ENCODE assay signal across 14 cellular contexts in the genomic region with DNA sequence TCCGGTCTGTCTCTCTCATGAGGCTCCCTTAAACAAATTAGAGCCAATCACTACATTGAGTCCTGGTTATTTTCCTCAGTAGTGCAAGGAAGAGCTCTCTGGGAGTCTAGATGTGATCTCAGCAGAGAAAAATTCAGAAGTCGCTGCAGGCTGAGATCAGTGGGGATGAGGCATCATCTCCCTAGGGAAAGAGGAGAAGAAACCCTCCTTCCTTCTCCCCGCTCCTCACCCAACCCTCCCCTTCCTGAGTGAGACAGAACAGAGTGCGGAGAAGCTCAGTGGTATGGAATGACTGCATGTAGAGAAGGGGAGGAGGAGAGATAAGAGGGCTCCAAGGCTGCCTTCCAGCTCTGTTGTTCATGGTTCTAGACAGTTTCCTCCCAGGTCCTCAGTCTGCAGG.
DNase-seq lines count a peak whose midpoint lies in the region; ATAC-seq and TF ChIP-seq lines count a peak whose summit lies in the region.
"Had no signal": no experiment of that assay in that cellular context is flagged by ENCODE, and none has a peak within 500 bp of the region (broad histone marks: within the 10 kb centered on the region; RNA-seq: fewer than 3 reads in every experiment).

No MANE protein-coding gene starts in this region.

- in situ Hi-C loops in brain microvascular endothelial cell (cut with HindIII; ENCODE audit: low pct_ligation_motif_present, low sequenced_read_pairs), result no loop called here

- H3K4me3 ChIP-seq in brain microvascular endothelial cell (ENCODE audit: low read depth, low read length) (no peak overlapping the region), kidney epithelial cell (ENCODE audit: low read depth, low read length) (no peak overlapping the region)
- H3K4me3 ChIP-seq: dorsolateral prefrontal cortex, ovary had no signal

- TF ChIP-seq CTCF in brain microvascular endothelial cell (IDR thresholded peaks at IDR 0.05; ENCODE audit: low read depth, low read length, missing control alignments), result no peak
- no peak for TF ChIP-seq CTCF in kidney epithelial cell (IDR thresholded peaks at IDR 0.05; ENCODE audit: insufficient read depth, low read length, poor library complexity, severe bottlenecking)

- H3K27ac ChIP-seq in brain microvascular endothelial cell, result peak overlapping the region; percentile 86
- H3K27ac ChIP-seq: dorsolateral prefrontal cortex, ovary had no signal

- H3K36me3 ChIP-seq in brain microvascular endothelial cell (replicated peaks) (peaks cover 61% of the 10 kb centered on the region), kidney epithelial cell (ENCODE audit: control insufficient read depth, insufficient read depth, low read length) (no peaks in the 10 kb centered on the region)
- H3K36me3 ChIP-seq: ovary had no signal

- no peak for ATAC-seq in HG03442 (IDR thresholded peaks at IDR 0.05; ENCODE audit: unreplicated experiment)
- ATAC-seq: CD8-positive, alpha-beta T cell had no signal

- no peaks in the 10 kb centered on the region for H3K27me3 ChIP-seq in brain microvascular endothelial cell (replicated peaks)
- no peaks in the 10 kb centered on the region for H3K27me3 ChIP-seq in kidney epithelial cell (ENCODE audit: control insufficient read depth, insufficient read depth, low read length)
- H3K27me3 ChIP-seq: ovary had no signal

- DNase-seq in AG08395 (ENCODE audit: low spot score), result peak; percentile 94
- peak; percentile 97 for DNase-seq in HT1080 (ENCODE audit: low read depth)
- DNase-seq in brain microvascular endothelial cell, result peak; percentile 97
- peak; percentile 89 for DNase-seq in kidney epithelial cell (ENCODE audit: low read depth)
- no peak for DNase-seq in OCI-M2 (lab: John Stamatoyannopoulos, UW; ENCODE audit: unreplicated experiment)
- no peak for DNase-seq in activated CD4-positive, alpha-beta T cell treated with anti-CD3 and anti-CD28 coated beads, Interleukin-2, amount 50 U/mL, for 4 hours
- DNase-seq in stimulated activated CD4-positive, alpha-beta T cell treated with anti-CD3 and anti-CD28 coated beads, Interleukin-4, amount 100 ng/mL, for 4 hours, result no peak
- DNase-seq: activated effector memory CD4-positive, alpha-beta T cell treated with anti-CD3 and anti-CD28 coated beads, Interleukin-2, amount 50 U/mL, for 16 hours; CD8-positive, alpha-beta T cell; dorsolateral prefrontal cortex; NCI-H2029 treated with DMSO at 0.1 percent for 48 hours; ovary; RPMI8226 had no signal

Comparison
In these comparisons a context has a peak if more than half of its experiments do, and no peak if none do; other contexts are left out.
1. DNase-seq: peak in AG08395 (single experiment), HT1080 (single experiment), brain microvascular endothelial cell (single experiment) and kidney epithelial cell (single experiment); none in OCI-M2 (single experiment), activated CD4-positive, alpha-beta T cell treated with anti-CD3 and anti-CD28 coated beads, Interleukin-2, amount 50 U/mL, for 4 hours (0 of 2) and stimulated activated CD4-positive, alpha-beta T cell treated with anti-CD3 and anti-CD28 coated beads, Interleukin-4, amount 100 ng/mL, for 4 hours (0 of 2).